In genomic region chr19:4524808-4525562, GRCh38 we compare ENCODE assay signal across 10 cellular contexts. TPM values are rescaled to one million over a fixed set of nuclear protein-coding genes. Genes with fewer than 3 reads are reported as not detected.
DNase-seq lines count a peak whose midpoint lies in the region; ATAC-seq and TF ChIP-seq lines count a peak whose summit lies in the region.
"Had no signal": no experiment of that assay in that cellular context is flagged by ENCODE, and none has a peak within 500 bp of the region (broad histone marks: within the 10 kb centered on the region; RNA-seq: fewer than 3 reads in every experiment).

No MANE protein-coding gene starts in this region.

- H3K27ac Mint-ChIP-seq in immature natural killer cell = no peak overlapping the region
- H3K27ac Mint-ChIP-seq: IgD-negative memory B cell had no signal

- TF ChIP-seq CTCF in C4-2B (conservative IDR thresholded peaks at IDR 0.05) (peak; percentile 90), adrenal gland (IDR thresholded peaks at IDR 0.05) (peak; percentile 35 to 69 (median 53))

- H3K4me3 Mint-ChIP-seq in immature natural killer cell = no peak overlapping the region
- H3K4me3 Mint-ChIP-seq: IgD-negative memory B cell had no signal

- H3K27ac ChIP-seq in C4-2B (no peak overlapping the region), adrenal gland (peak overlapping the region in 1 of 5 donors; percentile 22)
- H3K27ac ChIP-seq: skin epidermis had no signal

- H3K9me3 Mint-ChIP-seq in immature natural killer cell = no peaks in the 10 kb centered on the region
- H3K9me3 Mint-ChIP-seq: IgD-negative memory B cell had no signal

- H3K9me3 ChIP-seq in HAP-1 (no peaks in the 10 kb centered on the region), adrenal gland (replicated peaks in 1 of 3) (no peaks in the 10 kb centered on the region)

- no peaks in the 10 kb centered on the region for H3K36me3 Mint-ChIP-seq in immature natural killer cell
- H3K36me3 Mint-ChIP-seq: IgD-negative memory B cell had no signal

- no peak overlapping the region for H3K4me3 ChIP-seq in HAP-1
- no peak overlapping the region for H3K4me3 ChIP-seq in adrenal gland
- H3K4me3 ChIP-seq: skin epidermis had no signal

- H3K4me1 Mint-ChIP-seq in immature natural killer cell = no peaks in the 10 kb centered on the region

- peaks cover 1 to 5% (median 2%) of the 10 kb centered on the region in 3 donors for H3K27me3 Mint-ChIP-seq in immature natural killer cell (ENCODE audit: low read depth in 3 of 3)

- intact Hi-C loops in adrenal gland (cut with DNase I) = loop anchor here in 1 of 2 donors (10.0 kb wide), 1 partner anchor 260 kb away; no protein-coding TSS in a partner anchor

- H3K27me3 ChIP-seq in HAP-1 (ENCODE audit: low read depth) (no peaks in the 10 kb centered on the region), adrenal gland (no peaks in the 10 kb centered on the region)

- no peak for TF ChIP-seq POLR2A in adrenal gland (IDR thresholded peaks at IDR 0.05)

- DNase-seq in HAP-1 (ENCODE audit: low spot score in 2 of 2) (peak; percentile 40 to 84), T-helper 2 cell (peak; percentile 12 to 59 (median 53)), adrenal gland (peak in 5 of 7 donors; percentile 57 to 74 (median 67)), immature natural killer cell (peak; percentile 29 to 51 (median 49))
- DNase-seq in stimulated activated CD4-positive, alpha-beta T cell treated with anti-CD3 and anti-CD28 coated beads, Interleukin-4, amount 100 ng/mL, for 4 hours = peak; percentile 50 to 67

- no peak for ATAC-seq in HG03280 (IDR thresholded peaks at IDR 0.05; ENCODE audit: unreplicated experiment)
- no peak for ATAC-seq in GM18519 (IDR thresholded peaks at IDR 0.05; ENCODE audit: low FRiP score, unreplicated experiment)

- WGBS in adrenal gland, 4 donors = 51 to 66% (median 61%) methylated on average over 11 to 23 of the region's 23 CpGs

- H3K36me3 ChIP-seq in HAP-1 (replicated peaks) = no peaks in the 10 kb centered on the region
- no peaks in the 10 kb centered on the region for H3K36me3 ChIP-seq in adrenal gland (replicated peaks in 1 of 2)

- in situ Hi-C loops in HAP-1 (cut with MboI; ENCODE audit: low sequenced_read_pairs) = no loop called here

- no peaks in the 10 kb centered on the region for H3K4me1 ChIP-seq in HAP-1
- H3K4me1 ChIP-seq in adrenal gland (replicated peaks in 1 of 2) = no peaks in the 10 kb centered on the region

RNA-seq across cellular contexts. Expression of gene PLIN4, which starts 6.7 kb away (rescaled TPM):
- 1 to 10 TPM in 6 of 8 donors, under 1 TPM in 2; 0.54 to 9.1 (median 2.5) TPM for total RNA-seq in adrenal gland
- 10 to 100 TPM in 1 of 3 donors, 1 to 10 TPM in 1, under 1 TPM in 1; 0.09 to 25.4 (median 9.3) TPM for polyA plus RNA-seq in adrenal gland
- polyA plus RNA-seq in immature natural killer cell = under 1 TPM in 2 of 3 donors, not detected in 1; 0.03 to 0.20 TPM

RNA-seq across cellular contexts. Expression of gene PLIN5, which starts 10.0 kb away (rescaled TPM):
- total RNA-seq in adrenal gland = 10 to 100 TPM in 4 of 8 donors, 1 to 10 TPM in 4; 1.5 to 47.6 (median 8.5) TPM
- polyA plus RNA-seq in adrenal gland (10 to 100 TPM in 1 of 3 donors, 1 to 10 TPM in 1, under 1 TPM in 1; 0.57 to 44.3 (median 9.0) TPM), immature natural killer cell (not detected)
- polyA plus RNA-seq: IgD-negative memory B cell had no signal

RNA-seq across cellular contexts. Expression of gene LRG1, which starts 14.9 kb away (rescaled TPM):
- 10 to 100 TPM in 1 of 8 donors, 1 to 10 TPM in 5, under 1 TPM in 1, not detected in 1; 0.84 to 52.5 (median 3.9) TPM for total RNA-seq in adrenal gland
- polyA plus RNA-seq in adrenal gland (1 to 10 TPM in 2 of 3 donors, under 1 TPM in 1; 0.80 to 1.6 (median 1.2) TPM), immature natural killer cell (not detected)

RNA-seq across cellular contexts. Expression of gene SEMA6B, which starts 34.5 kb away (rescaled TPM):
- total RNA-seq in adrenal gland = 10 to 100 TPM; 12.9 to 59.2 (median 40.5) TPM
- polyA plus RNA-seq in adrenal gland = 10 to 100 TPM in 2 of 3 donors, 1 to 10 TPM in 1; 3.1 to 19.8 (median 15.9) TPM
- polyA plus RNA-seq in immature natural killer cell = not detected
- polyA plus RNA-seq: IgD-negative memory B cell had no signal

RNA-seq across cellular contexts. Expression of gene HDGFL2, which starts 52.9 kb away (rescaled TPM):
- 10 to 100 TPM; 29.9 to 54.6 (median 34.9) TPM for total RNA-seq in adrenal gland
- polyA plus RNA-seq in adrenal gland (10 to 100 TPM; 22.0 to 74.7 (median 55.8) TPM), immature natural killer cell (10 to 100 TPM in 2 of 3 donors, 1 to 10 TPM in 1; 7.3 to 32.5 (median 16.1) TPM)
